In genomic region chr2:108583903-108584520, GRCh38 we compare ENCODE assay signal across 8 cellular contexts. TPM values are rescaled to one million over a fixed set of nuclear protein-coding genes. Genes with fewer than 3 reads are reported as not detected.
DNase-seq lines count a peak whose midpoint lies in the region; ATAC-seq, FAIRE-seq and TF ChIP-seq lines count a peak whose summit lies in the region.

No MANE protein-coding gene starts in this region.

- no peaks in the 10 kb centered on the region for H3K27me3 ChIP-seq in astrocyte (ENCODE audit: insufficient read depth, low read length)
- H3K27me3 ChIP-seq in skeletal muscle satellite cell (ENCODE audit: control insufficient read depth, insufficient read depth, low read length) = no peaks in the 10 kb centered on the region

- DNase-seq in NK-92 treated with Interleukin-12 subunit alpha and Interleukin-12 subunit beta, amount 100 ng/mL, for 24 hours (lab: John Stamatoyannopoulos, UW) = peak; percentile 36
- DNase-seq in NK-92 (lab: John Stamatoyannopoulos, UW; ENCODE audit: unreplicated experiment) (no peak), NCI-H1092 (lab: John Stamatoyannopoulos, UW) (peak; percentile 59), SW 1271 (lab: John Stamatoyannopoulos, UW) (peak; percentile 20 to 81), astrocyte (ENCODE audit: low read depth) (peak; percentile 70), hypothalamus (lab: John Stamatoyannopoulos, UW) (peak in 27 of 51 donors; percentile 7 to 74 (median 56))

- no peak overlapping the region for H3K4me3 Mint-ChIP-seq in astrocyte (ENCODE audit: unreplicated experiment)

- H2AFZ ChIP-seq in astrocyte (ENCODE audit: low read depth, low read length) = no peak overlapping the region

- H3K4me1 Mint-ChIP-seq in astrocyte (ENCODE audit: low read depth, unreplicated experiment) = peaks cover 74% of the 10 kb centered on the region

- H3K9me3 ChIP-seq in astrocyte (ENCODE audit: insufficient read depth, low read depth, low read length) (no peaks in the 10 kb centered on the region), skeletal muscle satellite cell (replicated peaks; ENCODE audit: low read length) (no peaks in the 10 kb centered on the region)

- peaks cover 10% of the 10 kb centered on the region for H3K36me3 Mint-ChIP-seq in astrocyte (ENCODE audit: low read depth, unreplicated experiment)

- H3K4me1 ChIP-seq in astrocyte (ENCODE audit: insufficient read depth, low read length) (peaks cover 73% of the 10 kb centered on the region), skeletal muscle satellite cell (ENCODE audit: control insufficient read depth, insufficient read depth, low read length) (peaks cover 71% of the 10 kb centered on the region)

- FAIRE-seq in astrocyte (lab: Jason Lieb, UNC) = no peak

- H3K9ac ChIP-seq in astrocyte (ENCODE audit: low read length) = peak overlapping the region; percentile 51
- no peak overlapping the region for H3K9ac ChIP-seq in skeletal muscle satellite cell (ENCODE audit: low read depth, low read length)

- H3K27ac Mint-ChIP-seq in astrocyte (ENCODE audit: unreplicated experiment) = peak overlapping the region; percentile 97

- H4K20me1 ChIP-seq in astrocyte (ENCODE audit: insufficient read depth, low read length) = no peaks in the 10 kb centered on the region

- no peaks in the 10 kb centered on the region for H3K27me3 Mint-ChIP-seq in astrocyte (ENCODE audit: low read depth, unreplicated experiment)

- H3K27ac ChIP-seq in astrocyte (ENCODE audit: low read depth, low read length) = peak overlapping the region; percentile 51

- H3K36me3 ChIP-seq in astrocyte (ENCODE audit: insufficient read depth, low read length) (no peaks in the 10 kb centered on the region), skeletal muscle satellite cell (ENCODE audit: insufficient read depth, low read length) (no peaks in the 10 kb centered on the region)

- H3K9me3 Mint-ChIP-seq in astrocyte (ENCODE audit: unreplicated experiment) = no peaks in the 10 kb centered on the region

- peak; percentile 74 for TF ChIP-seq CTCF in astrocyte (IDR thresholded peaks at IDR 0.05; ENCODE audit: insufficient read depth, low read depth, low read length)

- peak overlapping the region; percentile 32 for H3K4me2 ChIP-seq in astrocyte (ENCODE audit: low read length)
- peak overlapping the region; percentile 22 for H3K4me2 ChIP-seq in skeletal muscle satellite cell (ENCODE audit: low read length)

- H3K79me2 ChIP-seq in astrocyte (ENCODE audit: insufficient read depth, low read length) = peaks cover 98% of the 10 kb centered on the region

- peak; percentile 76 for ATAC-seq in HG02610 (IDR thresholded peaks at IDR 0.05; ENCODE audit: unreplicated experiment)

- H3K4me3 ChIP-seq in astrocyte (ENCODE audit: insufficient read depth, low read depth, low read length) = no peak overlapping the region
- H3K4me3 ChIP-seq in skeletal muscle satellite cell (ENCODE audit: low read length) = no peak overlapping the region

RNA-seq across cellular contexts. Expression of gene LIMS1, which starts 49.7 kb away (rescaled TPM):
- 202 and 205 TPM in 2 replicates for total RNA-seq in astrocyte
- 161 and 180 TPM in 2 replicates for total RNA-seq in skeletal muscle satellite cell (2012; rRNA removed)
